9 cellular contexts compared by ENCODE assay signal in the genomic region with DNA sequence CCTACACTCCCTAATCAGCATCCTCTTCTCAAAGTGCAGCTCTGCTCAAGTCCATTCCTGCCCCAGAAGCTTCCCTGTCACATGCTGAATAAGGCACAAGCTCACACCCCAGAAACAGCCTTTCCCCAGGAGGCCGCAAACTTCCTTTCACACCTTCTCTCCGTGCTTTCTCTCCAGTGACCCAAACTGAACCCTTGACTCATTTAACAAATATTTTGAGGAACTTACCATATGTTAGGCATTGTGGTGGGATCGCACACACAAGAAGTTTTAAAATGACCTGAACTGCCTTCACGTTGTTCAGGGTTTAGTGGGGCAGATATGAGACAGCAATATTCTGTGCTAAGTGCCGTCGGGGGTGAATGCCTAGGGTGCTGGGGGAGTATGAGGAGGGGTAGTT.
A peak's percentile ranks its signal among the peaks of the same experiment; 100 is the strongest.
DNase-seq lines count a peak whose midpoint lies in the region; ATAC-seq and TF ChIP-seq lines count a peak whose summit lies in the region.
"Had no signal": no experiment of that assay in that cellular context is flagged by ENCODE, and none has a peak within 500 bp of the region (broad histone marks: within the 10 kb centered on the region; RNA-seq: fewer than 3 reads in every experiment).

No MANE protein-coding gene starts in this region.

- H3K9me3 Mint-ChIP-seq in HFFc6 = no peaks in the 10 kb centered on the region
- H3K9me3 Mint-ChIP-seq in activated CD4-positive, alpha-beta memory T cell treated with anti-CD3 and anti-CD28 coated beads, Interleukin-2, amount 10 ng/mL, durations not matched to agents 7 days and 5 days = no peaks in the 10 kb centered on the region

- H3K27ac Mint-ChIP-seq in HFFc6 = no peak overlapping the region
- no peak overlapping the region for H3K27ac Mint-ChIP-seq in activated CD4-positive, alpha-beta memory T cell treated with anti-CD3 and anti-CD28 coated beads, Interleukin-2, amount 10 ng/mL, durations not matched to agents 7 days and 5 days

- in situ Hi-C loops in KBM-7 (cut with MboI; ENCODE audit: low pct_unique_long_range_greater_than_20kb, low sequenced_read_pairs) = loop anchor here (25.0 kb wide), 1 partner anchor 613 kb away; no protein-coding TSS in a partner anchor

- DNase-seq in HFFc6 = peak; percentile 19
- peak; percentile 4 for DNase-seq in KBM-7
- peak; percentile 48 for DNase-seq in kidney tubule cell (ENCODE audit: low spot score)
- DNase-seq in left ventricle myocardium inferior = no peak
- DNase-seq in activated CD4-positive, alpha-beta memory T cell treated with anti-CD3 and anti-CD28 coated beads, Interleukin-2, amount 10 ng/mL, durations not matched to agents 7 days and 5 days = no peak
- no peak for DNase-seq in AG08396 (ENCODE audit: low spot score)
- DNase-seq: NCI-H1092 had no signal

- H3K4me1 Mint-ChIP-seq in HFFc6 (ENCODE audit: low read depth) = peaks cover 16% of the 10 kb centered on the region; the same call in 1 of the 2 replicates
- H3K4me1 Mint-ChIP-seq in activated CD4-positive, alpha-beta memory T cell treated with anti-CD3 and anti-CD28 coated beads, Interleukin-2, amount 10 ng/mL, durations not matched to agents 7 days and 5 days = no peaks in the 10 kb centered on the region

- no peak for TF ChIP-seq CTCF in HFFc6 (IDR thresholded peaks at IDR 0.05)
- no peak for TF ChIP-seq CTCF in left ventricle myocardium inferior (IDR thresholded peaks at IDR 0.05; ENCODE audit: borderline replicate concordance)

- H3K36me3 ChIP-seq in left ventricle myocardium inferior = no peaks in the 10 kb centered on the region

- H3K27ac ChIP-seq in left ventricle myocardium inferior (replicated peaks) = no peak overlapping the region

- POLR2A ChIA-PET in activated CD4-positive, alpha-beta memory T cell treated with anti-CD3 and anti-CD28 coated beads, Interleukin-2, amount 10 ng/mL, durations not matched to agents 7 days and 5 days (lab: Charles Lee) = no interaction called here

- H3K4me3 ChIP-seq in left ventricle myocardium inferior = no peak overlapping the region

- ATAC-seq in GM18870 (IDR thresholded peaks at IDR 0.05; ENCODE audit: unreplicated experiment) = peak; percentile 80
- no peak for ATAC-seq in HG03135 (IDR thresholded peaks at IDR 0.05; ENCODE audit: unreplicated experiment)

- H3K4me3 Mint-ChIP-seq in HFFc6 = no peak overlapping the region
- no peak overlapping the region for H3K4me3 Mint-ChIP-seq in activated CD4-positive, alpha-beta memory T cell treated with anti-CD3 and anti-CD28 coated beads, Interleukin-2, amount 10 ng/mL, durations not matched to agents 7 days and 5 days

- no peaks in the 10 kb centered on the region for H3K9me3 ChIP-seq in left ventricle myocardium inferior (replicated peaks)

- H3K36me3 Mint-ChIP-seq in HFFc6 (ENCODE audit: low read depth) = no peaks in the 10 kb centered on the region
- no peaks in the 10 kb centered on the region for H3K36me3 Mint-ChIP-seq in activated CD4-positive, alpha-beta memory T cell treated with anti-CD3 and anti-CD28 coated beads, Interleukin-2, amount 10 ng/mL, durations not matched to agents 7 days and 5 days (ENCODE audit: low read depth)

- H3K27me3 Mint-ChIP-seq in HFFc6 (ENCODE audit: insufficient read depth) = no peaks in the 10 kb centered on the region
- H3K27me3 Mint-ChIP-seq in activated CD4-positive, alpha-beta memory T cell treated with anti-CD3 and anti-CD28 coated beads, Interleukin-2, amount 10 ng/mL, durations not matched to agents 7 days and 5 days = peaks cover 16% of the 10 kb centered on the region

- H3K27me3 ChIP-seq in left ventricle myocardium inferior (ENCODE audit: low read depth) = peaks cover 14% of the 10 kb centered on the region

- CTCF ChIA-PET in activated CD4-positive, alpha-beta memory T cell treated with anti-CD3 and anti-CD28 coated beads, Interleukin-2, amount 10 ng/mL, durations not matched to agents 7 days and 5 days (lab: Charles Lee) = no interaction called here

- intact Hi-C loops in left ventricle myocardium inferior (cut with micrococcal nuclease) = no loop called here

- no peaks in the 10 kb centered on the region for H3K4me1 ChIP-seq in left ventricle myocardium inferior

Comparison
In these comparisons a context has a peak if more than half of its experiments do, and no peak if none do; other contexts are left out.
1. DNase-seq: peak in HFFc6 (single experiment), KBM-7 (single experiment) and kidney tubule cell (single experiment); none in left ventricle myocardium inferior (single experiment), activated CD4-positive, alpha-beta memory T cell treated with anti-CD3 and anti-CD28 coated beads, Interleukin-2, amount 10 ng/mL, durations not matched to agents 7 days and 5 days (single experiment) and AG08396 (single experiment).